34 cellular contexts compared by ENCODE assay signal in the genomic region with DNA sequence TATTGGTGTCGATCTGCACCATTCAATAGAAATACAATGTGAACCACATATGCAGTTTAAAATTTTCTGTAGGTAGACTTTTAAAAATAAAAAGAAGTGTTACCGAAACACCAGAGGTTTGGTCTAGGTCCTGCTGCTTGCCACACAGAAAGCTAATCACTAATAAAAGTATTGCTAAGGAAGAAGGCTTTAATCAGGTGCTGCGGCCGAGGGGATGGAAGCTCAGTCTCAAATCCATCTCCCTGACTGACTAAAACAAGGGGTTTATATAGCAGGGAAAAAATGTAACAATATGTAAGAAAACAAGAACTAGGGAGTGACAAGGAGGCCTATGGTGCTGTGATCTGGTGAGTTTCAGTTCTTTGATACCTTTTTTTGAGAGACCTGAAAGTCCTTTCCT.
"Had no signal": no experiment of that assay in that cellular context is flagged by ENCODE, and none has a peak within 500 bp of the region (broad histone marks: within the 10 kb centered on the region; RNA-seq: fewer than 3 reads in every experiment).

No MANE protein-coding gene starts in this region.

- H3K4me3 ChIP-seq: MG63 had no signal

- H3K36me3 ChIP-seq: MG63 had no signal

- H3K27me3 ChIP-seq: MG63 had no signal

- DNase-seq: Karpas-422, Kasumi-1, MG63, MM.1S, MV-4-11, NCI-H1048, NCI-H1092, NCI-H1092 treated with DMSO at 0.1 percent for 48 hours, NCI-H1105, NCI-H1105 treated with DMSO at 0.1 percent for 48 hours, NCI-H1417, NCI-H1417 treated with DMSO at 0.1 percent for 48 hours, NCI-H1436, NCI-H1436 treated with DMSO at 0.1 percent for 48 hours, NCI-H146, NCI-H1694, NCI-H1694 treated with DMSO at 0.1 percent for 48 hours, NCI-H187, NCI-H187 treated with DMSO at 0.1 percent for 48 hours, NCI-H1930, NCI-H2029, NCI-H2029 treated with DMSO at 0.1 percent for 48 hours, NCI-H2081, NCI-H2081 treated with DMSO at 0.1 percent for 48 hours, NCI-H2107, NCI-H2171, NCI-H2171 treated with DMSO at 0.1 percent for 48 hours, NCI-H2227 treated with DMSO at 0.1 percent for 48 hours, NCI-H226, NCI-H345, NCI-H446, NCI-H446 treated with DMSO at 0.1 percent for 48 hours, NCI-H510A, NCI-H510A treated with DMSO at 0.1 percent for 48 hours had no signal
